Comparison of ENCODE assay signal across 10 cellular contexts in genomic region chr20:32189123-32189410, GRCh38. TPM values are rescaled to one million over a fixed set of nuclear protein-coding genes. Genes with fewer than 3 reads are reported as not detected.
A peak's percentile ranks its signal among the peaks of the same experiment; 100 is the strongest.
DNase-seq lines count a peak whose midpoint lies in the region; ATAC-seq and TF ChIP-seq lines count a peak whose summit lies in the region.
"Had no signal": no experiment of that assay in that cellular context is flagged by ENCODE, and none has a peak within 500 bp of the region (broad histone marks: within the 10 kb centered on the region; RNA-seq: fewer than 3 reads in every experiment).

No MANE protein-coding gene starts in this region.

- dilution Hi-C loops in IMR-90 (cut with HindIII; ENCODE audit: low sequenced_read_pairs, unreplicated experiment) = no loop called here

- no peak for TF ChIP-seq RAD21 in IMR-90 (IDR thresholded peaks at IDR 0.05; ENCODE audit: low read length)

- H3K36me3 ChIP-seq in IMR-90 (ENCODE audit: control insufficient read depth, insufficient read depth, low read length) (peaks cover 1% of the 10 kb centered on the region; the same call in 1 of the 2 replicates), brain microvascular endothelial cell (replicated peaks) (no peaks in the 10 kb centered on the region)

- POLR2A ChIA-PET in AG04449 (lab: Yijun Ruan, JAX) = no interaction called here
- POLR2A ChIA-PET in IMR-90 (lab: Charles Lee; ENCODE audit: unreplicated experiment) = no interaction called here

- peak overlapping the region; percentile 91 for H3K14ac ChIP-seq in IMR-90 (replicated peaks; ENCODE audit: low read depth, low read length)

- H4K20me1 ChIP-seq in IMR-90 (ENCODE audit: insufficient read depth, low read length) = no peaks in the 10 kb centered on the region

- no peak overlapping the region; the same call in 1 of the 2 replicates for H3K4me2 ChIP-seq in IMR-90 (ENCODE audit: low read depth, low read length)

- H3K4me3 ChIP-seq in AG04449 (ENCODE audit: low read depth, low read length) = peak overlapping the region; percentile 61
- H3K4me3 ChIP-seq in IMR-90 (ENCODE audit: insufficient read depth, low read depth, low read length) = no peak overlapping the region
- H3K4me3 ChIP-seq in dorsolateral prefrontal cortex = peak overlapping the region in 56 of 59 donors; percentile 44 to 83 (median 72)
- no peak overlapping the region for H3K4me3 ChIP-seq in brain microvascular endothelial cell (ENCODE audit: low read depth, low read length)

- peak overlapping the region; percentile 97 to 100; a peak in 2 of 4 replicates for H4K8ac ChIP-seq in IMR-90 (ENCODE audit: low read depth in 2 of 2, low read length in 2 of 2)

- peak overlapping the region; percentile 93 for H2AFZ ChIP-seq in IMR-90 (replicated peaks; ENCODE audit: low read length, poor library complexity)

- no peak for ATAC-seq in IMR-90 (ENCODE audit: low read depth)
- no peak for ATAC-seq in GM21529 (IDR thresholded peaks at IDR 0.05; ENCODE audit: unreplicated experiment)
- ATAC-seq in HG03196 (IDR thresholded peaks at IDR 0.05; ENCODE audit: unreplicated experiment) = no peak

- TF ChIP-seq POLR2A in IMR-90 (IDR thresholded peaks at IDR 0.05; ENCODE audit: low read depth, low read length) = no peak

- no peak overlapping the region for H2AK9ac ChIP-seq in IMR-90 (replicated peaks; ENCODE audit: low read depth, low read length, poor library complexity)

- H3K4me3 Mint-ChIP-seq in nephron progenitor cell = peak overlapping the region; percentile 83

- CTCF ChIA-PET in AG04449 (lab: Yijun Ruan, JAX) (interaction anchor here (0.7 kb wide), 2 partner anchors 10 to 19 kb away, joined by 3 to 4 read pairs; no protein-coding TSS in a partner anchor), IMR-90 (lab: Yijun Ruan, JAX) (no interaction called here)

- no peak overlapping the region for H2BK20ac ChIP-seq in IMR-90 (ENCODE audit: low read depth, low read length)

- peaks cover 8% of the 10 kb centered on the region for H3K4me1 ChIP-seq in IMR-90 (ENCODE audit: control insufficient read depth, insufficient read depth, low read length)

- no peak overlapping the region for H3K56ac ChIP-seq in IMR-90 (ENCODE audit: extremely low read depth, insufficient read depth, low read length)

- H3K23ac ChIP-seq in IMR-90 (ENCODE audit: low read depth, low read length) = no peak overlapping the region

- H4K91ac ChIP-seq in IMR-90 (ENCODE audit: insufficient read depth, low read depth, low read length) = peak overlapping the region; percentile 73; the same call in 1 of the 2 replicates

- no peaks in the 10 kb centered on the region for H3K9me3 ChIP-seq in IMR-90 (ENCODE audit: control insufficient read depth, insufficient read depth, low read length)

- H2BK15ac ChIP-seq in IMR-90 (ENCODE audit: low read depth, low read length) = no peak overlapping the region

- H3K4ac ChIP-seq in IMR-90 (ENCODE audit: low read depth, low read length) = peak overlapping the region; percentile 88; the same call in 1 of the 2 replicates

- peaks cover 29% of the 10 kb centered on the region for H3K36me3 Mint-ChIP-seq in nephron progenitor cell (ENCODE audit: low read depth)

- H2BK120ac ChIP-seq in IMR-90 (ENCODE audit: low read depth, low read length) = no peak overlapping the region

- H2AK5ac ChIP-seq in IMR-90 (ENCODE audit: low read depth, low read length) = peak overlapping the region; percentile 64

- no peak overlapping the region for H3K18ac ChIP-seq in IMR-90 (ENCODE audit: low read depth, low read length)

- intact Hi-C loops in IMR-90 (cut with micrococcal nuclease) (no loop called here), dorsolateral prefrontal cortex (cut with DNase I) (no loop called here)

- no peak overlapping the region for H3K27ac ChIP-seq in IMR-90 (ENCODE audit: insufficient read depth, low read length)
- peak overlapping the region in 40 of 59 donors; percentile 24 to 97 (median 88) for H3K27ac ChIP-seq in dorsolateral prefrontal cortex
- H3K27ac ChIP-seq in brain microvascular endothelial cell = no peak overlapping the region

- H2BK5ac ChIP-seq in IMR-90 (ENCODE audit: low read depth, low read length, poor library complexity, severe bottlenecking) = no peak overlapping the region

- H3K27ac Mint-ChIP-seq in nephron progenitor cell = peak overlapping the region; percentile 67
- H3K27ac Mint-ChIP-seq: memory B cell had no signal

- H3K9me3 Mint-ChIP-seq in nephron progenitor cell = no peaks in the 10 kb centered on the region
- H3K9me3 Mint-ChIP-seq: memory B cell had no signal

- peaks cover 4 to 21% of the 10 kb centered on the region in 2 experiments; a peak in 2 of 4 replicates for H3K79me1 ChIP-seq in IMR-90 (ENCODE audit: low read depth in 1 of 2, low read length in 2 of 2)

- no peak overlapping the region for H3K9ac ChIP-seq in IMR-90 (ENCODE audit: low read depth, low read length)

- H3K4me1 Mint-ChIP-seq in nephron progenitor cell = peaks cover 51% of the 10 kb centered on the region

- peaks cover 18% of the 10 kb centered on the region for H3K9me1 ChIP-seq in IMR-90 (ENCODE audit: insufficient read depth, low read length)

- DNase-seq in AG04449 (ENCODE audit: low read depth, low spot score) (no peak), IMR-90 (no peak), dorsolateral prefrontal cortex (no peak), nephron progenitor cell (no peak), NCI-H1694 (lab: John Stamatoyannopoulos, UW) (no peak), brain microvascular endothelial cell (no peak)
- DNase-seq: trophoblast cell had no signal

- no peak for TF ChIP-seq CTCF in AG04449 (IDR thresholded peaks at IDR 0.05; ENCODE audit: insufficient read depth, low read length, missing control alignments)
- no peak for TF ChIP-seq CTCF in IMR-90 (conservative IDR thresholded peaks at IDR 0.05; ENCODE audit: low read depth, low read length)
- no peak for TF ChIP-seq CTCF in dorsolateral prefrontal cortex (IDR thresholded peaks at IDR 0.05 in 54 of 56, conservative IDR thresholded peaks at IDR 0.05 in 2 of 56; ENCODE audit: low read depth in 1 of 56, partially characterized antibody in 56 of 56)
- TF ChIP-seq CTCF in nephron progenitor cell (IDR thresholded peaks at IDR 0.05) = no peak
- no peak for TF ChIP-seq CTCF in brain microvascular endothelial cell (IDR thresholded peaks at IDR 0.05; ENCODE audit: low read depth, low read length, missing control alignments)

- no peaks in the 10 kb centered on the region for H3K27me3 Mint-ChIP-seq in nephron progenitor cell (ENCODE audit: low read depth, poor library complexity)

- BruUV-seq in IMR-90 (replicated peaks; lab: Mats Ljungman, UMichigan) = no TSS peak

- H3K27me3 ChIP-seq in IMR-90 (ENCODE audit: control insufficient read depth, insufficient read depth, low read length) (no peaks in the 10 kb centered on the region), dorsolateral prefrontal cortex (no peaks in the 10 kb centered on the region), brain microvascular endothelial cell (replicated peaks) (no peaks in the 10 kb centered on the region)

- H4K5ac ChIP-seq in IMR-90 (ENCODE audit: low read depth, low read length) = 0 out of 2 replicates have a peak overlapping the region, but pooled peaks have one; percentile 93

- no CpG with 5 or more reads among the region's 9 CpGs for WGBS in IMR-90 (ENCODE audit: extremely low coverage in 2 of 2, insufficient read length in 1 of 2), 2 experiments

- in situ Hi-C loops in IMR-90 (cut with MboI; ENCODE audit: low sequenced_read_pairs) = no loop called here
- in situ Hi-C loops in brain microvascular endothelial cell (cut with HindIII; ENCODE audit: low pct_ligation_motif_present, low sequenced_read_pairs) = no loop called here

TF ChIP-seq in IMR-90, 13 proteins besides CTCF, POLR2A, EP300 and RAD21 (continues in another document):
- TF ChIP-seq MAZ (IDR thresholded peaks at IDR 0.05; ENCODE audit: borderline replicate concordance, low read depth, low read length) = no peak
- no peak for TF ChIP-seq RCOR1 (IDR thresholded peaks at IDR 0.05; ENCODE audit: insufficient replicate concordance, low read length)
- no peak for TF ChIP-seq FOS (IDR thresholded peaks at IDR 0.05; ENCODE audit: low read depth, low read length)
- TF ChIP-seq RFX5 (IDR thresholded peaks at IDR 0.05; ENCODE audit: low read depth, low read length) = no peak
- TF ChIP-seq, protein P1, sequence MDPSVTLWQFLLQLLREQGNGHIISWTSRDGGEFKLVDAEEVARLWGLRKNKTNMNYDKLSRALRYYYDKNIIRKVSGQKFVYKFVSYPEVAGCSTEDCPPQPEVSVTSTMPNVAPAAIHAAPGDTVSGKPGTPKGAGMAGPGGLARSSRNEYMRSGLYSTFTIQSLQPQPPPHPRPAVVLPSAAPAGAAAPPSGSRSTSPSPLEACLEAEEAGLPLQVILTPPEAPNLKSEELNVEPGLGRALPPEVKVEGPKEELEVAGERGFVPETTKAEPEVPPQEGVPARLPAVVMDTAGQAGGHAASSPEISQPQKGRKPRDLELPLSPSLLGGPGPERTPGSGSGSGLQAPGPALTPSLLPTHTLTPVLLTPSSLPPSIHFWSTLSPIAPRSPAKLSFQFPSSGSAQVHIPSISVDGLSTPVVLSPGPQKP (IDR thresholded peaks at IDR 0.05; ENCODE audit: borderline replicate concordance, low read depth, low read length) = no peak
- TF ChIP-seq BHLHE40 (IDR thresholded peaks at IDR 0.05; ENCODE audit: low read depth, low read length) = no peak
- TF ChIP-seq, protein P2, sequence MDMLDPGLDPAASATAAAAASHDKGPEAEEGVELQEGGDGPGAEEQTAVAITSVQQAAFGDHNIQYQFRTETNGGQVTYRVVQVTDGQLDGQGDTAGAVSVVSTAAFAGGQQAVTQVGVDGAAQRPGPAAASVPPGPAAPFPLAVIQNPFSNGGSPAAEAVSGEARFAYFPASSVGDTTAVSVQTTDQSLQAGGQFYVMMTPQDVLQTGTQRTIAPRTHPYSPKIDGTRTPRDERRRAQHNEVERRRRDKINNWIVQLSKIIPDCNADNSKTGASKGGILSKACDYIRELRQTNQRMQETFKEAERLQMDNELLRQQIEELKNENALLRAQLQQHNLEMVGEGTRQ (IDR thresholded peaks at IDR 0.05; ENCODE audit: low read depth, low read length) = no peak
- no peak for TF ChIP-seq NFE2L2 (IDR thresholded peaks at IDR 0.05; ENCODE audit: low read depth, low read length)
- no peak for TF ChIP-seq MXI1 (IDR thresholded peaks at IDR 0.05; ENCODE audit: borderline replicate concordance, low read depth, low read length)
- no peak for TF ChIP-seq CHD1 (IDR thresholded peaks at IDR 0.05; ENCODE audit: low read depth, low read length)
- no peak for TF ChIP-seq MAFK (IDR thresholded peaks at IDR 0.05; ENCODE audit: low read depth, low read length)

RNA-seq across cellular contexts. Expression of gene PLAGL2, which starts 18.5 kb away (rescaled TPM):
- total RNA-seq in IMR-90 (2012; rRNA removed) (2.9 and 3.1 TPM in 2 replicates), dorsolateral prefrontal cortex (10 to 100 TPM in 59 of 120 experiments, 1 to 10 TPM in 61; 6.0 to 16.0 (median 10.0) TPM)
- polyA plus RNA-seq in IMR-90 (2012; rRNA removed) = 7.5 and 7.7 TPM in 2 replicates
- 3.8 and 4.2 TPM in 2 replicates for polyA plus RNA-seq in IMR-90 (2012; cell fraction: cytosol; rRNA removed)
- 6.0 and 7.6 TPM in 2 replicates for polyA plus RNA-seq in IMR-90 (2012; cell fraction: nucleus; rRNA removed; ENCODE audit: low replicate concordance)

RNA-seq across cellular contexts. Expression of gene POFUT1, which starts 18.6 kb away (rescaled TPM):
- total RNA-seq in IMR-90 (2012; rRNA removed) = 23.1 and 25.5 TPM in 2 replicates
- 35.4 and 41.1 TPM in 2 replicates for polyA plus RNA-seq in IMR-90 (2012; rRNA removed)
- polyA plus RNA-seq in IMR-90 (2012; cell fraction: cytosol; rRNA removed) = 25.5 and 26.9 TPM in 2 replicates
- 17.8 and 18.6 TPM in 2 replicates for polyA plus RNA-seq in IMR-90 (2012; cell fraction: nucleus; rRNA removed; ENCODE audit: low replicate concordance)
- total RNA-seq in dorsolateral prefrontal cortex = 10 to 100 TPM; 10.1 to 21.0 (median 14.4) TPM

Comparison
In these comparisons a context has a peak if more than half of its experiments do, and no peak if none do; other contexts are left out.
1. H3K4me3 ChIP-seq: peak in AG04449 (single experiment) and dorsolateral prefrontal cortex (56 of 59); none in IMR-90 (single experiment) and brain microvascular endothelial cell (single experiment).
2. H3K27ac ChIP-seq: peak in dorsolateral prefrontal cortex (40 of 59); none in IMR-90 (single experiment) and brain microvascular endothelial cell (single experiment).